8 cellular contexts compared by ENCODE assay signal in genomic region chr5:73596705-73597328, GRCh38. TPM values are rescaled to one million over a fixed set of nuclear protein-coding genes. Genes with fewer than 3 reads are reported as not detected.
A peak's percentile ranks its signal among the peaks of the same experiment; 100 is the strongest.
DNase-seq lines count a peak whose midpoint lies in the region; ATAC-seq and TF ChIP-seq lines count a peak whose summit lies in the region.

No MANE protein-coding gene starts in this region.

- no peak for TF ChIP-seq POLR2A in GM18505 (IDR thresholded peaks at IDR 0.05; ENCODE audit: borderline replicate concordance, extremely low read depth, insufficient read depth, insufficient read length)

- H3K27ac ChIP-seq in heart right ventricle = no peak overlapping the region

- no peaks in the 10 kb centered on the region for H3K36me3 Mint-ChIP-seq in brain
- no peaks in the 10 kb centered on the region for H3K36me3 Mint-ChIP-seq in nephron (ENCODE audit: low read depth)
- no peaks in the 10 kb centered on the region for H3K36me3 Mint-ChIP-seq in stimulated activated effector memory CD8-positive, alpha-beta T cell treated with anti-CD3 and anti-CD28 coated beads, Interleukin-12 subunit alpha, Interleukin-12 subunit beta, amount 100 ng/mL, for 72 hours

- no peak overlapping the region for H3K4me3 Mint-ChIP-seq in brain
- no peak overlapping the region for H3K4me3 Mint-ChIP-seq in nephron
- no peak overlapping the region for H3K4me3 Mint-ChIP-seq in stimulated activated effector memory CD8-positive, alpha-beta T cell treated with anti-CD3 and anti-CD28 coated beads, Interleukin-12 subunit alpha, Interleukin-12 subunit beta, amount 100 ng/mL, for 72 hours

- H3K27ac Mint-ChIP-seq in brain (no peak overlapping the region), nephron (no peak overlapping the region)
- no peak overlapping the region for H3K27ac Mint-ChIP-seq in stimulated activated effector memory CD8-positive, alpha-beta T cell treated with anti-CD3 and anti-CD28 coated beads, Interleukin-12 subunit alpha, Interleukin-12 subunit beta, amount 100 ng/mL, for 72 hours

- H3K36me3 ChIP-seq in heart right ventricle = no peaks in the 10 kb centered on the region

- no peak overlapping the region for H3K4me3 ChIP-seq in heart right ventricle

- H3K27me3 ChIP-seq in heart right ventricle = no peaks in the 10 kb centered on the region

- peak in 7 of 9 donors; percentile 33 to 67 (median 43) for TF ChIP-seq CTCF in heart right ventricle (IDR thresholded peaks at IDR 0.05)
- peak; percentile 13 to 44 for TF ChIP-seq CTCF in brain (conservative IDR thresholded peaks at IDR 0.05)
- peak; percentile 25 to 54 (median 39) for TF ChIP-seq CTCF in nephron (IDR thresholded peaks at IDR 0.05; ENCODE audit: unreplicated experiment in 3 of 3)

- ATAC-seq in heart right ventricle = no peak
- ATAC-seq in left cardiac atrium = no peak
- ATAC-seq in GM18505 (IDR thresholded peaks at IDR 0.05; ENCODE audit: unreplicated experiment) = no peak
- no peak for ATAC-seq in stimulated activated effector memory CD8-positive, alpha-beta T cell treated with anti-CD3 and anti-CD28 coated beads, Interleukin-12 subunit alpha, Interleukin-12 subunit beta, amount 100 ng/mL, for 72 hours

- no peaks in the 10 kb centered on the region for H3K4me1 ChIP-seq in heart right ventricle

- H3K9me3 ChIP-seq in heart right ventricle = peaks cover 0 to 10% (median 9%) of the 10 kb centered on the region in 11 donors

- intact Hi-C loops in heart right ventricle (cut with DNase I) (loop anchor here in 3 of 10 donors (10.0 kb wide), 2 partner anchors 1048 to 1058 kb away; partner anchors contain the start of gene ENC1 (in 2 of the 3)), left cardiac atrium (cut with DNase I) (loop anchor here in 1 of 2 donors (10.0 kb wide), 2 partner anchors 98 to 1048 kb away; partner anchors contain the start of gene ENC1)

- no peak for DNase-seq in heart right ventricle
- no peak for DNase-seq in left cardiac atrium
- DNase-seq in NCI-H1694 treated with DMSO at 0.1 percent for 48 hours (lab: John Stamatoyannopoulos, UW) = peak; percentile 17
- no peak for DNase-seq in stimulated activated effector memory CD8-positive, alpha-beta T cell treated with anti-CD3 and anti-CD28 coated beads, Interleukin-12 subunit alpha, Interleukin-12 subunit beta, amount 100 ng/mL, for 72 hours (ENCODE audit: low spot score in 2 of 2)
- DNase-seq in HPDE6-E6E7 (ENCODE audit: extremely low spot score) = no peak

- H3K9me3 Mint-ChIP-seq in brain (peaks cover 0 to 11% (median 7%) of the 10 kb centered on the region in 5 experiments), nephron (peaks cover 6% of the 10 kb centered on the region)
- H3K9me3 Mint-ChIP-seq in stimulated activated effector memory CD8-positive, alpha-beta T cell treated with anti-CD3 and anti-CD28 coated beads, Interleukin-12 subunit alpha, Interleukin-12 subunit beta, amount 100 ng/mL, for 72 hours = peaks cover 2% of the 10 kb centered on the region

- H3K27me3 Mint-ChIP-seq in brain = peaks cover 21% of the 10 kb centered on the region
- H3K27me3 Mint-ChIP-seq in nephron (ENCODE audit: low read depth) = no peaks in the 10 kb centered on the region

- H3K4me1 Mint-ChIP-seq in brain = no peaks in the 10 kb centered on the region
- no peaks in the 10 kb centered on the region for H3K4me1 Mint-ChIP-seq in nephron
- H3K4me1 Mint-ChIP-seq in stimulated activated effector memory CD8-positive, alpha-beta T cell treated with anti-CD3 and anti-CD28 coated beads, Interleukin-12 subunit alpha, Interleukin-12 subunit beta, amount 100 ng/mL, for 72 hours = no peaks in the 10 kb centered on the region

RNA-seq across cellular contexts. Expression of gene ARHGEF28, which starts 29.2 kb away (rescaled TPM):
- 1 to 10 TPM; 1.1 to 3.4 (median 1.5) TPM for total RNA-seq in heart right ventricle
- 1 to 10 TPM in 1 of 2 donors, under 1 TPM in 1; 0.62 to 2.8 TPM for polyA plus RNA-seq in heart right ventricle
- total RNA-seq in left cardiac atrium = 1 to 10 TPM; 2.6 to 3.1 TPM
- 5.4 TPM for polyA plus RNA-seq in brain (ENCODE audit: insufficient read depth, low read depth, low replicate concordance)

RNA-seq across cellular contexts. Expression of gene UTP15, which starts 31.3 kb away (rescaled TPM):
- total RNA-seq in heart right ventricle (10 to 100 TPM in 6 of 10 donors, 1 to 10 TPM in 4; 9.1 to 15.0 (median 10.6) TPM), left cardiac atrium (10 to 100 TPM; 11.3 to 18.0 TPM)
- polyA plus RNA-seq in heart right ventricle (1 to 10 TPM; 2.6 to 3.9 TPM), brain (ENCODE audit: insufficient read depth, low read depth, low replicate concordance) (2.6 TPM)

RNA-seq across cellular contexts. Expression of gene ANKRA2, which starts 31.4 kb away (rescaled TPM):
- total RNA-seq in heart right ventricle (10 to 100 TPM; 10.4 to 15.9 (median 12.0) TPM), left cardiac atrium (10 to 100 TPM in 1 of 2 donors, 1 to 10 TPM in 1; 9.8 to 12.5 TPM)
- polyA plus RNA-seq in heart right ventricle (10 to 100 TPM in 1 of 2 donors, 1 to 10 TPM in 1; 6.0 to 23.4 TPM), brain (ENCODE audit: insufficient read depth, low read depth, low replicate concordance) (6.5 TPM)
